12 cellular contexts compared by ENCODE assay signal in genomic region chr3:141405581-141405980, GRCh38. TPM values are rescaled to one million over a fixed set of nuclear protein-coding genes. Genes with fewer than 3 reads are reported as not detected.
A peak's percentile ranks its signal among the peaks of the same experiment; 100 is the strongest.
DNase-seq lines count a peak whose midpoint lies in the region; ATAC-seq and TF ChIP-seq lines count a peak whose summit lies in the region.
"Had no signal": no experiment of that assay in that cellular context is flagged by ENCODE, and none has a peak within 500 bp of the region (broad histone marks: within the 10 kb centered on the region; RNA-seq: fewer than 3 reads in every experiment).

No MANE protein-coding gene starts in this region.

- 99% methylated on average over 4 of the region's 4 CpGs for WGBS in mammary epithelial cell (ENCODE audit: low coverage, missing lambda C conversion rate)
- 78% methylated on average over 3 of the region's 4 CpGs for WGBS in mesenchymal stem cell

- dilution Hi-C loops in mammary epithelial cell (cut with HindIII; ENCODE audit: low sequenced_read_pairs) = no loop called here

- H3K36me3 ChIP-seq in ACC112 (ENCODE audit: insufficient read depth, low read length) = peaks cover 44% of the 10 kb centered on the region
- H3K36me3 ChIP-seq in mammary epithelial cell (ENCODE audit: insufficient read depth, low read length) = peaks cover 18% of the 10 kb centered on the region
- H3K36me3 ChIP-seq in mesenchymal stem cell (ENCODE audit: control insufficient read depth in 1 of 2, insufficient read depth in 2 of 2, low read depth in 1 of 2, low read length in 2 of 2) = peaks cover 7 to 66% of the 10 kb centered on the region in 2 experiments
- H3K36me3 ChIP-seq in Peyer's patch = peaks cover 0 to 34% (median 3%) of the 10 kb centered on the region in 3 donors

- no peak overlapping the region for H3K18ac ChIP-seq in mesenchymal stem cell (ENCODE audit: low read depth in 1 of 2, low read length in 2 of 2)

- no peak overlapping the region for H3K9ac ChIP-seq in mammary epithelial cell (ENCODE audit: insufficient read depth, low read length)
- H3K9ac ChIP-seq in mesenchymal stem cell (ENCODE audit: low read length) = peak overlapping the region; percentile 78

- no TSS peak for BruUV-seq in mammary epithelial cell (replicated peaks; lab: Mats Ljungman, UMichigan)

- no peak overlapping the region for H3K14ac ChIP-seq in mesenchymal stem cell (ENCODE audit: low read length in 2 of 2)

- no peaks in the 10 kb centered on the region for H4K20me1 ChIP-seq in mammary epithelial cell (ENCODE audit: insufficient read depth, low read length)

- no peak overlapping the region for H3K4ac ChIP-seq in mesenchymal stem cell (ENCODE audit: low read depth in 1 of 2, low read length in 2 of 2)

- H3K4me2 ChIP-seq in mammary epithelial cell (ENCODE audit: insufficient read depth, low read depth, low read length) (peak overlapping the region; percentile 13), mesenchymal stem cell (ENCODE audit: low read length, poor library complexity, severe bottlenecking) (no peak overlapping the region)

- H3K23ac ChIP-seq in mesenchymal stem cell (ENCODE audit: low read length in 2 of 2) = no peak overlapping the region

- no peak for TF ChIP-seq CTCF in mammary epithelial cell (conservative IDR thresholded peaks at IDR 0.05 in 1 of 2, IDR thresholded peaks at IDR 0.05 in 1 of 2; ENCODE audit: extremely low read depth in 1 of 2, insufficient read depth in 1 of 2, low read depth in 1 of 2, low read length in 2 of 2)
- TF ChIP-seq CTCF in Peyer's patch (IDR thresholded peaks at IDR 0.05) = no peak

- H2AFZ ChIP-seq in ACC112 (ENCODE audit: low read length, unreplicated experiment) (no peak overlapping the region), mammary epithelial cell (ENCODE audit: low read depth, low read length) (no peak overlapping the region), mesenchymal stem cell (ENCODE audit: low read depth, low read length) (no peak overlapping the region)

- H3K4me1 ChIP-seq in ACC112 (ENCODE audit: control insufficient read depth, insufficient read depth, low read length, unreplicated experiment) = peaks cover 86% of the 10 kb centered on the region
- H3K4me1 ChIP-seq in mammary epithelial cell (ENCODE audit: insufficient read depth, low read length) = peaks cover 65% of the 10 kb centered on the region
- peaks cover 5% of the 10 kb centered on the region for H3K4me1 ChIP-seq in mesenchymal stem cell (ENCODE audit: control insufficient read depth, insufficient read depth, low read depth, low read length)
- H3K4me1 ChIP-seq in Peyer's patch = peaks cover 0 to 37% (median 13%) of the 10 kb centered on the region in 4 donors

- no peaks in the 10 kb centered on the region for H3K9me3 ChIP-seq in mammary epithelial cell (replicated peaks; ENCODE audit: insufficient read depth, low read length)
- peaks cover 3% of the 10 kb centered on the region for H3K9me3 ChIP-seq in mesenchymal stem cell (ENCODE audit: control insufficient read depth, low read length)
- H3K9me3 ChIP-seq in Peyer's patch = no peaks in the 10 kb centered on the region

- H2BK15ac ChIP-seq in mesenchymal stem cell (ENCODE audit: low read depth, poor library complexity, severe bottlenecking) = no peak overlapping the region

- H4K91ac ChIP-seq in mesenchymal stem cell (ENCODE audit: low read length) = no peak overlapping the region

- no peak overlapping the region for H4K8ac ChIP-seq in mesenchymal stem cell (ENCODE audit: low read length)

- ATAC-seq in HG02938 (IDR thresholded peaks at IDR 0.05; ENCODE audit: unreplicated experiment) = no peak

- DNase-seq in GM03348 (ENCODE audit: low spot score) (peak; percentile 43), mammary epithelial cell (no peak), mesenchymal stem cell (no peak), NCI-H2029 (lab: John Stamatoyannopoulos, UW) (no peak), Peyer's patch (no peak), NCI-H1436 treated with DMSO at 0.1 percent for 48 hours (lab: John Stamatoyannopoulos, UW) (no peak)
- DNase-seq: activated CD4-positive, alpha-beta T cell treated with anti-CD3 and anti-CD28 coated beads for 48 hours; Calu3; erythroblast; stimulated activated CD4-positive, alpha-beta T cell treated with anti-CD3 and anti-CD28 coated beads, Interleukin-2, amount 100 ng/mL, for 48 hours had no signal

- in situ Hi-C loops in mammary epithelial cell (cut with MboI; ENCODE audit: low sequenced_read_pairs in 2 of 2) = no loop called here

- peaks cover 18% of the 10 kb centered on the region for H3K79me1 ChIP-seq in mesenchymal stem cell (replicated peaks; ENCODE audit: low read length, poor library complexity, severe bottlenecking)

- peak overlapping the region; percentile 52; the same call in 1 of the 2 replicates for H3K4me3 ChIP-seq in ACC112 (ENCODE audit: low read depth, low read length)
- H3K4me3 ChIP-seq in mammary epithelial cell (replicated peaks in 1 of 3; ENCODE audit: insufficient read depth in 1 of 3, low read depth in 2 of 3, low read length in 3 of 3) = no peak overlapping the region
- peak overlapping the region in 1 of 2 experiments; percentile 79 for H3K4me3 ChIP-seq in mesenchymal stem cell (ENCODE audit: insufficient read depth in 1 of 2, low read depth in 1 of 2, low read length in 2 of 2)
- no peak overlapping the region for H3K4me3 ChIP-seq in Peyer's patch

- H3K79me2 ChIP-seq in ACC112 (ENCODE audit: control insufficient read depth, insufficient read depth, low read length, unreplicated experiment) = peaks cover 78% of the 10 kb centered on the region
- peaks cover 56% of the 10 kb centered on the region for H3K79me2 ChIP-seq in mammary epithelial cell (ENCODE audit: insufficient read depth, low read length)

- H3K27ac ChIP-seq in ACC112 (ENCODE audit: low read depth, low read length) (peak overlapping the region; percentile 96), mammary epithelial cell (ENCODE audit: insufficient read depth, low read depth, low read length) (no peak overlapping the region), mesenchymal stem cell (ENCODE audit: low read length, poor library complexity, severe bottlenecking) (no peak overlapping the region), Peyer's patch (peak overlapping the region in 1 of 4 donors; percentile 85)

- CTCF ChIA-PET in mammary epithelial cell (lab: Charles Lee; ENCODE audit: low non-redundant PET) = no interaction called here

- no peak overlapping the region for H2BK12ac ChIP-seq in mesenchymal stem cell (ENCODE audit: low read length in 2 of 2)

- intact Hi-C loops in mammary epithelial cell (cut with micrococcal nuclease) = no loop called here

- H2BK120ac ChIP-seq in mesenchymal stem cell (ENCODE audit: low read depth, low read length) = no peak overlapping the region

- no peak for TF ChIP-seq POLR2A in Peyer's patch (IDR thresholded peaks at IDR 0.05)

- H2BK5ac ChIP-seq in mesenchymal stem cell (ENCODE audit: low read depth, low read length, poor library complexity, severe bottlenecking) = no peak overlapping the region

- H3K27me3 ChIP-seq in ACC112 (ENCODE audit: insufficient read depth, low read length) (no peaks in the 10 kb centered on the region), mammary epithelial cell (ENCODE audit: insufficient read depth, low read length) (no peaks in the 10 kb centered on the region), mesenchymal stem cell (ENCODE audit: control insufficient read depth in 1 of 2, insufficient read depth in 1 of 2, low read length in 2 of 2) (no peaks in the 10 kb centered on the region), Peyer's patch (no peaks in the 10 kb centered on the region)

- no peak overlapping the region for H2AK5ac ChIP-seq in mesenchymal stem cell (ENCODE audit: low read length, severe bottlenecking)

RNA-seq across cellular contexts. Expression of gene ZBTB38, which starts 37.3 kb away (rescaled TPM):
- 100 to 1,000 TPM in 1 of 2 donors, 10 to 100 TPM in 1; 64.7 to 110 TPM for total RNA-seq in mammary epithelial cell
- polyA plus RNA-seq in mammary epithelial cell = 33.8 TPM
- polyA minus RNA-seq in mammary epithelial cell = 57.1 TPM
- polyA plus RNA-seq in mesenchymal stem cell (2013, experiment 1 of 2) = 42.0 TPM
- 39.5 TPM for polyA plus RNA-seq in mesenchymal stem cell (2013, experiment 2 of 2)
- total RNA-seq in Peyer's patch = 100 to 1,000 TPM; 168 to 254 (median 184) TPM
